Comparison of ENCODE assay signal across 17 cellular contexts in genomic region chr7:83517026-83517700, GRCh38.
"Had no signal": no experiment of that assay in that cellular context is flagged by ENCODE, and none has a peak within 500 bp of the region (broad histone marks: within the 10 kb centered on the region; RNA-seq: fewer than 3 reads in every experiment).

No MANE protein-coding gene starts in this region.

- H3K4me1 ChIP-seq: breast epithelium had no signal

- H3K36me3 ChIP-seq: breast epithelium had no signal

- H3K27ac ChIP-seq: breast epithelium had no signal

- H3K4me3 ChIP-seq: breast epithelium, mucosa of descending colon had no signal

- ATAC-seq: left colon, mucosa of descending colon, natural killer cell had no signal

- H3K9me3 ChIP-seq: breast epithelium, mucosa of descending colon had no signal

- H3K27ac Mint-ChIP-seq: activated CD4-positive, alpha-beta memory T cell treated with anti-CD3 and anti-CD28 coated beads, Interleukin-2, amount 10 ng/mL, durations not matched to agents 7 days and 5 days; activated naive CD8-positive, alpha-beta T cell treated with anti-CD3 and anti-CD28 coated beads, Interleukin-2, amount 10 ng/mL, durations not matched to agents 7 days and 5 days; immature natural killer cell; natural killer cell had no signal

- H3K4me1 Mint-ChIP-seq: activated CD4-positive, alpha-beta memory T cell treated with anti-CD3 and anti-CD28 coated beads, Interleukin-2, amount 10 ng/mL, durations not matched to agents 7 days and 5 days; activated naive CD8-positive, alpha-beta T cell treated with anti-CD3 and anti-CD28 coated beads, Interleukin-2, amount 10 ng/mL, durations not matched to agents 7 days and 5 days; immature natural killer cell; natural killer cell had no signal

- H3K4me3 Mint-ChIP-seq: activated CD4-positive, alpha-beta memory T cell treated with anti-CD3 and anti-CD28 coated beads, Interleukin-2, amount 10 ng/mL, durations not matched to agents 7 days and 5 days; activated naive CD8-positive, alpha-beta T cell treated with anti-CD3 and anti-CD28 coated beads, Interleukin-2, amount 10 ng/mL, durations not matched to agents 7 days and 5 days; immature natural killer cell; natural killer cell had no signal

- H3K36me3 Mint-ChIP-seq: activated naive CD8-positive, alpha-beta T cell treated with anti-CD3 and anti-CD28 coated beads, Interleukin-2, amount 10 ng/mL, durations not matched to agents 7 days and 5 days; immature natural killer cell; natural killer cell had no signal

- H3K27me3 ChIP-seq: breast epithelium had no signal

- H3K27me3 Mint-ChIP-seq: activated CD4-positive, alpha-beta memory T cell treated with anti-CD3 and anti-CD28 coated beads, Interleukin-2, amount 10 ng/mL, durations not matched to agents 7 days and 5 days; activated naive CD8-positive, alpha-beta T cell treated with anti-CD3 and anti-CD28 coated beads, Interleukin-2, amount 10 ng/mL, durations not matched to agents 7 days and 5 days had no signal

- H3K9me3 Mint-ChIP-seq: activated naive CD8-positive, alpha-beta T cell treated with anti-CD3 and anti-CD28 coated beads, Interleukin-2, amount 10 ng/mL, durations not matched to agents 7 days and 5 days had no signal

- DNase-seq: activated CD4-positive, alpha-beta memory T cell treated with anti-CD3 and anti-CD28 coated beads, Interleukin-2, amount 10 ng/mL, durations not matched to agents 7 days and 5 days; activated naive CD8-positive, alpha-beta T cell treated with anti-CD3 and anti-CD28 coated beads, Interleukin-2, amount 10 ng/mL, durations not matched to agents 7 days and 5 days; activated T-cell treated with anti-CD3 and anti-CD28 coated beads, Interleukin-2, amount 50 U/mL, for 48 hours; anterior cingulate cortex; dermis blood vessel endothelial cell; erythroblast; glutamatergic neuron; immature natural killer cell; left colon; mammary epithelial cell; mucosa of descending colon; natural killer cell; stimulated activated CD4-positive, alpha-beta T cell treated with anti-CD3 and anti-CD28 coated beads, Interleukin-12 subunit alpha, Interleukin-12 subunit beta, amount 100 ng/mL, for 4 hours; stimulated activated naive CD4-positive, alpha-beta T cell; T-helper 9 cell; trophoblast cell had no signal
